3 cellular contexts compared by ENCODE assay signal in the genomic region with DNA sequence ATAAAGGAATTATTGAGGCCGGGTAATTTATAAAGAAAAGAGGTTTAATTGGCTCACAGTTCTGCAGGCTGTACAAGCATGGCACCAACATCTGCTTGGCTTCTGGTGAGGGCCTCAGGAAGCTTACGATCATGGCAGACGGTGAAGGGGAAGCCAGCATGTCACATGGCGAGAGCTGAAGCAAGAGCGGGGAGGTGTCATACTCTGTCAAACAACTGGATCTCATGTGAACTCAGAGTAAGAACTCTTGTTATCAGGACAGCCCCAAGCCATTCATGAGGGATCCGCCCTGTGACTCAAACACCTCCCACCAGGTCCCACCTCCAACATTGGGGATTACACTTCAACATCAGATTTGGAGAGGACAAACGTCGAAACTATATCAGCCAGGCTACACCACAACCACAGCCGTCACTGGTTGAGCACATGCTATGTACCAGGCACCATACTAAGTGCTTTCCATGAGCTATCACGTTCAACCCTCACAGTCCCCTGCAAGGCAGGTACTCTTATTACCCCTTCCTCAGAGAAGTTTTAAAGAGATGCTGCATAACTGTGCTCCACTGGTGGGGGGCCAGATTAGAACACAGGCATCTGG.
TF ChIP-seq lines count a peak whose summit lies in the region.

No MANE protein-coding gene starts in this region.

TF ChIP-seq in SK-N-SH, 30 proteins besides CTCF, POLR2A, EP300 and RAD21 (continued from another document):
- TF ChIP-seq TAF1 (IDR thresholded peaks at IDR 0.05; ENCODE audit: borderline replicate concordance, low read depth, low read length) (no peak), RFX5 (IDR thresholded peaks at IDR 0.05; ENCODE audit: low read length) (no peak), TEAD4 (IDR thresholded peaks at IDR 0.05; ENCODE audit: borderline replicate concordance, insufficient read depth) (no peak), RXRA (IDR thresholded peaks at IDR 0.05; ENCODE audit: borderline replicate concordance, low read depth) (no peak), RCOR1 (IDR thresholded peaks at IDR 0.05; ENCODE audit: low read length) (no peak)
- TF ChIP-seq, protein P1, sequence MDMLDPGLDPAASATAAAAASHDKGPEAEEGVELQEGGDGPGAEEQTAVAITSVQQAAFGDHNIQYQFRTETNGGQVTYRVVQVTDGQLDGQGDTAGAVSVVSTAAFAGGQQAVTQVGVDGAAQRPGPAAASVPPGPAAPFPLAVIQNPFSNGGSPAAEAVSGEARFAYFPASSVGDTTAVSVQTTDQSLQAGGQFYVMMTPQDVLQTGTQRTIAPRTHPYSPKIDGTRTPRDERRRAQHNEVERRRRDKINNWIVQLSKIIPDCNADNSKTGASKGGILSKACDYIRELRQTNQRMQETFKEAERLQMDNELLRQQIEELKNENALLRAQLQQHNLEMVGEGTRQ (IDR thresholded peaks at IDR 0.05; ENCODE audit: borderline replicate concordance, low read depth, low read length), result no peak

TF ChIP-seq in SK-N-SH treated with all-trans-retinoic acid at 6 μM for 48 hours, 23 proteins besides CTCF, POLR2A, EP300 and RAD21:
- TF ChIP-seq, protein P2, sequence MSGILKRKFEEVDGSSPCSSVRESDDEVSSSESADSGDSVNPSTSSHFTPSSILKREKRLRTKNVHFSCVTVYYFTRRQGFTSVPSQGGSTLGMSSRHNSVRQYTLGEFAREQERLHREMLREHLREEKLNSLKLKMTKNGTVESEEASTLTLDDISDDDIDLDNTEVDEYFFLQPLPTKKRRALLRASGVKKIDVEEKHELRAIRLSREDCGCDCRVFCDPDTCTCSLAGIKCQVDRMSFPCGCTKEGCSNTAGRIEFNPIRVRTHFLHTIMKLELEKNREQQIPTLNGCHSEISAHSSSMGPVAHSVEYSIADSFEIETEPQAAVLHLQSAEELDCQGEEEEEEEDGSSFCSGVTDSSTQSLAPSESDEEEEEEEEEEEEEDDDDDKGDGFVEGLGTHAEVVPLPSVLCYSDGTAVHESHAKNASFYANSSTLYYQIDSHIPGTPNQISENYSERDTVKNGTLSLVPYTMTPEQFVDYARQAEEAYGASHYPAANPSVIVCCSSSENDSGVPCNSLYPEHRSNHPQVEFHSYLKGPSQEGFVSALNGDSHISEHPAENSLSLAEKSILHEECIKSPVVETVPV (CRISPR knock-in tag; IDR thresholded peaks at IDR 0.05), result no peak
- no peak for TF ChIP-seq ZNF8 (CRISPR knock-in tag; IDR thresholded peaks at IDR 0.05)
- no peak for TF ChIP-seq ZNF70 (CRISPR knock-in tag; IDR thresholded peaks at IDR 0.05)
- no peak for TF ChIP-seq GLIS3 (CRISPR knock-in tag; IDR thresholded peaks at IDR 0.05)
- no peak for TF ChIP-seq RARB (CRISPR knock-in tag; IDR thresholded peaks at IDR 0.05)
- no peak for TF ChIP-seq ZFP30 (CRISPR knock-in tag; IDR thresholded peaks at IDR 0.05)
- TF ChIP-seq, protein P3, sequence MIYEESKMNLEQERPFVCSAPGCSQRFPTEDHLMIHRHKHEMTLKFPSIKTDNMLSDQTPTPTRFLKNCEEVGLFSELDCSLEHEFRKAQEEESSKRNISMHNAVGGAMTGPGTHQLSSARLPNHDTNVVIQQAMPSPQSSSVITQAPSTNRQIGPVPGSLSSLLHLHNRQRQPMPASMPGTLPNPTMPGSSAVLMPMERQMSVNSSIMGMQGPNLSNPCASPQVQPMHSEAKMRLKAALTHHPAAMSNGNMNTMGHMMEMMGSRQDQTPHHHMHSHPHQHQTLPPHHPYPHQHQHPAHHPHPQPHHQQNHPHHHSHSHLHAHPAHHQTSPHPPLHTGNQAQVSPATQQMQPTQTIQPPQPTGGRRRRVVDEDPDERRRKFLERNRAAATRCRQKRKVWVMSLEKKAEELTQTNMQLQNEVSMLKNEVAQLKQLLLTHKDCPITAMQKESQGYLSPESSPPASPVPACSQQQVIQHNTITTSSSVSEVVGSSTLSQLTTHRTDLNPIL (CRISPR knock-in tag; IDR thresholded peaks at IDR 0.05; ENCODE audit: low read depth), result no peak
- no peak for TF ChIP-seq ISL1 (CRISPR knock-in tag; IDR thresholded peaks at IDR 0.05)
- no peak for TF ChIP-seq ZC3H10 (CRISPR knock-in tag; IDR thresholded peaks at IDR 0.05)
TF ChIP-seq in SK-N-SH treated with all-trans-retinoic acid at 6 μM for 48 hours: peak in this region for 0.

TF ChIP-seq in K562, 482 proteins besides CTCF, POLR2A, EP300 and RAD21 (continues in another document):
- TF ChIP-seq, protein P1 (CRISPR knock-in tag; IDR thresholded peaks at IDR 0.05), result peak; percentile 55; the same call in 1 of the 2 replicates
- TF ChIP-seq IRF2 (CRISPR knock-in tag; IDR thresholded peaks at IDR 0.05), result no peak
- no peak for TF ChIP-seq STAT5B (CRISPR knock-in tag; IDR thresholded peaks at IDR 0.05)
- peak; percentile 87 for TF ChIP-seq L3MBTL2 (IDR thresholded peaks at IDR 0.05)
- no peak for TF ChIP-seq ZNF232 (CRISPR knock-in tag; IDR thresholded peaks at IDR 0.05)
- TF ChIP-seq GABPA (tag; conservative IDR thresholded peaks at IDR 0.05; ENCODE audit: low read depth), result no peak
- peak in 1 of 2 experiments; percentile 25; a peak in 1 of 4 replicates for TF ChIP-seq RCOR1 (IDR thresholded peaks at IDR 0.05; ENCODE audit: borderline replicate concordance in 1 of 2, low read depth in 2 of 2, low read length in 2 of 2)
- no peak for TF ChIP-seq ZBTB7A (IDR thresholded peaks at IDR 0.05; ENCODE audit: borderline replicate concordance, control insufficient read depth, low read depth, low read length)
- TF ChIP-seq ZNF146 (CRISPR knock-in tag; IDR thresholded peaks at IDR 0.05; ENCODE audit: unreplicated experiment), result no peak
- no peak for TF ChIP-seq HSF4 (CRISPR knock-in tag; IDR thresholded peaks at IDR 0.05; ENCODE audit: borderline replicate concordance)
- no peak for TF ChIP-seq CHD1 (IDR thresholded peaks at IDR 0.05; ENCODE audit: low read length)
- TF ChIP-seq JUND (IDR thresholded peaks at IDR 0.05; ENCODE audit: borderline replicate concordance, low read depth, low read length), result peak; percentile 43; the same call in 1 of the 2 replicates
- no peak; the same call in 2 of the 3 replicates for TF ChIP-seq JUND (tag; IDR thresholded peaks at IDR 0.05; ENCODE audit: borderline replicate concordance, low read depth, low read length)
- TF ChIP-seq MIER1 (IDR thresholded peaks at IDR 0.05; ENCODE audit: low read depth), result no peak
- 0 out of 2 replicates have a peak, but pooled peaks have one; percentile 12 for TF ChIP-seq CEBPB (tag; IDR thresholded peaks at IDR 0.05)
- TF ChIP-seq, protein P4, sequence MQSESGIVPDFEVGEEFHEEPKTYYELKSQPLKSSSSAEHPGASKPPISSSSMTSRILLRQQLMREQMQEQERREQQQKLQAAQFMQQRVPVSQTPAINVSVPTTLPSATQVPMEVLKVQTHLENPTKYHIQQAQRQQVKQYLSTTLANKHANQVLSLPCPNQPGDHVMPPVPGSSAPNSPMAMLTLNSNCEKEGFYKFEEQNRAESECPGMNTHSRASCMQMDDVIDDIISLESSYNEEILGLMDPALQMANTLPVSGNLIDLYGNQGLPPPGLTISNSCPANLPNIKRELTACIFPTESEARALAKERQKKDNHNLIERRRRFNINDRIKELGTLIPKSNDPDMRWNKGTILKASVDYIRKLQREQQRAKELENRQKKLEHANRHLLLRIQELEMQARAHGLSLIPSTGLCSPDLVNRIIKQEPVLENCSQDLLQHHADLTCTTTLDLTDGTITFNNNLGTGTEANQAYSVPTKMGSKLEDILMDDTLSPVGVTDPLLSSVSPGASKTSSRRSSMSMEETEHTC (IDR thresholded peaks at IDR 0.05), result peak; percentile 44; the same call in 1 of the 2 replicates
- TF ChIP-seq NR2C2 (CRISPR knock-in tag; IDR thresholded peaks at IDR 0.05), result no peak
- no peak for TF ChIP-seq NR2C2 (tag; IDR thresholded peaks at IDR 0.05)
- TF ChIP-seq COPS2 (conservative IDR thresholded peaks at IDR 0.05), result no peak
- TF ChIP-seq, protein P5, sequence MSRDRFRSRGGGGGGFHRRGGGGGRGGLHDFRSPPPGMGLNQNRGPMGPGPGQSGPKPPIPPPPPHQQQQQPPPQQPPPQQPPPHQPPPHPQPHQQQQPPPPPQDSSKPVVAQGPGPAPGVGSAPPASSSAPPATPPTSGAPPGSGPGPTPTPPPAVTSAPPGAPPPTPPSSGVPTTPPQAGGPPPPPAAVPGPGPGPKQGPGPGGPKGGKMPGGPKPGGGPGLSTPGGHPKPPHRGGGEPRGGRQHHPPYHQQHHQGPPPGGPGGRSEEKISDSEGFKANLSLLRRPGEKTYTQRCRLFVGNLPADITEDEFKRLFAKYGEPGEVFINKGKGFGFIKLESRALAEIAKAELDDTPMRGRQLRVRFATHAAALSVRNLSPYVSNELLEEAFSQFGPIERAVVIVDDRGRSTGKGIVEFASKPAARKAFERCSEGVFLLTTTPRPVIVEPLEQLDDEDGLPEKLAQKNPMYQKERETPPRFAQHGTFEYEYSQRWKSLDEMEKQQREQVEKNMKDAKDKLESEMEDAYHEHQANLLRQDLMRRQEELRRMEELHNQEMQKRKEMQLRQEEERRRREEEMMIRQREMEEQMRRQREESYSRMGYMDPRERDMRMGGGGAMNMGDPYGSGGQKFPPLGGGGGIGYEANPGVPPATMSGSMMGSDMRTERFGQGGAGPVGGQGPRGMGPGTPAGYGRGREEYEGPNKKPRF (IDR thresholded peaks at IDR 0.05; ENCODE audit: low read depth, low read length), result no peak
- peak; percentile 95 for TF ChIP-seq KLF1 (tag; IDR thresholded peaks at IDR 0.05)
- TF ChIP-seq, protein P6, sequence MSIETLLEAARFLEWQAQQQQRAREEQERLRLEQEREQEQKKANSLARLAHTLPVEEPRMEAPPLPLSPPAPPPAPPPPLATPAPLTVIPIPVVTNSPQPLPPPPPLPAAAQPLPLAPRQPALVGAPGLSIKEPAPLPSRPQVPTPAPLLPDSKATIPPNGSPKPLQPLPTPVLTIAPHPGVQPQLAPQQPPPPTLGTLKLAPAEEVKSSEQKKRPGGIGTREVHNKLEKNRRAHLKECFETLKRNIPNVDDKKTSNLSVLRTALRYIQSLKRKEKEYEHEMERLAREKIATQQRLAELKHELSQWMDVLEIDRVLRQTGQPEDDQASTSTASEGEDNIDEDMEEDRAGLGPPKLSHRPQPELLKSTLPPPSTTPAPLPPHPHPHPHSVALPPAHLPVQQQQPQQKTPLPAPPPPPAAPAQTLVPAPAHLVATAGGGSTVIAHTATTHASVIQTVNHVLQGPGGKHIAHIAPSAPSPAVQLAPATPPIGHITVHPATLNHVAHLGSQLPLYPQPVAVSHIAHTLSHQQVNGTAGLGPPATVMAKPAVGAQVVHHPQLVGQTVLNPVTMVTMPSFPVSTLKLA (conservative IDR thresholded peaks at IDR 0.05), result no peak
- no peak for TF ChIP-seq NFXL1 (CRISPR knock-in tag; IDR thresholded peaks at IDR 0.05)
- TF ChIP-seq, protein P7, sequence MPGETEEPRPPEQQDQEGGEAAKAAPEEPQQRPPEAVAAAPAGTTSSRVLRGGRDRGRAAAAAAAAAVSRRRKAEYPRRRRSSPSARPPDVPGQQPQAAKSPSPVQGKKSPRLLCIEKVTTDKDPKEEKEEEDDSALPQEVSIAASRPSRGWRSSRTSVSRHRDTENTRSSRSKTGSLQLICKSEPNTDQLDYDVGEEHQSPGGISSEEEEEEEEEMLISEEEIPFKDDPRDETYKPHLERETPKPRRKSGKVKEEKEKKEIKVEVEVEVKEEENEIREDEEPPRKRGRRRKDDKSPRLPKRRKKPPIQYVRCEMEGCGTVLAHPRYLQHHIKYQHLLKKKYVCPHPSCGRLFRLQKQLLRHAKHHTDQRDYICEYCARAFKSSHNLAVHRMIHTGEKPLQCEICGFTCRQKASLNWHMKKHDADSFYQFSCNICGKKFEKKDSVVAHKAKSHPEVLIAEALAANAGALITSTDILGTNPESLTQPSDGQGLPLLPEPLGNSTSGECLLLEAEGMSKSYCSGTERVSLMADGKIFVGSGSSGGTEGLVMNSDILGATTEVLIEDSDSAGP (CRISPR knock-in tag; IDR thresholded peaks at IDR 0.05), result no peak
